24 cellular contexts compared by ENCODE assay signal in the genomic region with DNA sequence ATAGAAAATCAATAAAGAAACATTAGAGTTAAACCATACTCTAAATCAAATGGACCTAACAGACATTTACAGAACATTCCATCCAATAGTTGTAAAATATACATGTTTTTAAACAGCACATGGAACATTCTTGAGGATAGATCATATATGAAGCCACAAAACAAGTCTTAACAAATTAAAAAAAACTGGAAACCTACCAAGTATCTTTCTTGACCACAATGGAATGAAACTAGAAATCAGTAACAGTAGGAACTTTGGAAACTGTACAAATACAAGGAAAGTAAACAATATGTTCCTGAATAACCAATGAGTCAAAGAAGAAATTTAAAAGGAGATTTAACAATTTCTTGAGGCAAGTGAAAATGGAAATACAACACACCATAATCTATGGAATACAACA.
A peak's percentile ranks its signal among the peaks of the same experiment; 100 is the strongest.
DNase-seq lines count a peak whose midpoint lies in the region; ATAC-seq, FAIRE-seq and TF ChIP-seq lines count a peak whose summit lies in the region.
"Had no signal": no experiment of that assay in that cellular context is flagged by ENCODE, and none has a peak within 500 bp of the region (broad histone marks: within the 10 kb centered on the region; RNA-seq: fewer than 3 reads in every experiment).

No MANE protein-coding gene starts in this region.

- H3K4me1 ChIP-seq in RWPE2 (ENCODE audit: insufficient read depth, poor library complexity, severe bottlenecking) (no peaks in the 10 kb centered on the region), foreskin keratinocyte (peaks cover 5% of the 10 kb centered on the region)
- H3K4me1 ChIP-seq: BE2C had no signal

- peaks cover 6% of the 10 kb centered on the region for H3K9me3 ChIP-seq in RWPE2 (ENCODE audit: severe bottlenecking)
- H3K9me3 ChIP-seq: BE2C had no signal

- H3K36me3 ChIP-seq in RWPE2 (ENCODE audit: low read depth) = no peaks in the 10 kb centered on the region
- H3K36me3 ChIP-seq in bronchial epithelial cell (ENCODE audit: control insufficient read depth, insufficient read depth, low read length) = no peaks in the 10 kb centered on the region
- H3K36me3 ChIP-seq: BE2C had no signal

- DNase-seq in RWPE2 (ENCODE audit: low spot score) (no peak), bronchial epithelial cell (ENCODE audit: low read depth) (peak; percentile 98), foreskin keratinocyte (peak; percentile 67 to 77), renal cortical epithelial cell (ENCODE audit: low read depth) (peak; percentile 8), G401 (ENCODE audit: low spot score) (no peak), substantia nigra (lab: John Stamatoyannopoulos, UW) (no peak), NCI-H510A (lab: John Stamatoyannopoulos, UW) (no peak)
- DNase-seq: BE2C; C1 segment of cervical spinal cord; CD4-positive, CD25-positive, alpha-beta regulatory T cell; CD8-positive, alpha-beta memory T cell; COR-L47; DMS 273 treated with DMSO at 0.1 percent for 48 hours; DMS53; DND-41; EL; GOT3; H7; HFFc6 had no signal

- in situ Hi-C loops in G401 (cut with HindIII; ENCODE audit: low sequenced_read_pairs) = no loop called here

- H3K27me3 ChIP-seq in RWPE2 (ENCODE audit: insufficient read depth, poor library complexity, severe bottlenecking) (peaks cover 6% of the 10 kb centered on the region), bronchial epithelial cell (ENCODE audit: control insufficient read depth, insufficient read depth, low read length) (no peaks in the 10 kb centered on the region), foreskin keratinocyte (peaks cover 10% of the 10 kb centered on the region)

- H3K4me3 ChIP-seq in RWPE2 (ENCODE audit: severe bottlenecking) (no peak overlapping the region), bronchial epithelial cell (ENCODE audit: low read depth, low read length) (no peak overlapping the region)

- FAIRE-seq in bronchial epithelial cell (lab: Jason Lieb, UNC) = no peak
- FAIRE-seq: G401.6, GM12891, GM18507 had no signal

- H3K27ac ChIP-seq in RWPE2 (ENCODE audit: poor library complexity, severe bottlenecking) (no peak overlapping the region), foreskin keratinocyte (no peak overlapping the region), substantia nigra (ENCODE audit: low read depth, low read length, poor library complexity, severe bottlenecking) (no peak overlapping the region)

- TF ChIP-seq CTCF in RWPE2 (IDR thresholded peaks at IDR 0.05; ENCODE audit: poor library complexity, severe bottlenecking) (no peak), bronchial epithelial cell (IDR thresholded peaks at IDR 0.05; ENCODE audit: insufficient read depth, low read length, severe bottlenecking) (no peak), foreskin keratinocyte (conservative IDR thresholded peaks at IDR 0.05) (no peak)

- peak; percentile 33; the same call in 1 of the 3 replicates for ATAC-seq in RWPE2 (ENCODE audit: low read depth)
- peak; percentile 52 for ATAC-seq in foreskin keratinocyte
- no peak for ATAC-seq in HG03039 (IDR thresholded peaks at IDR 0.05; ENCODE audit: unreplicated experiment)
- ATAC-seq: HCT116 had no signal

Comparison
In these comparisons a context has a peak if more than half of its experiments do, and no peak if none do; other contexts are left out.
1. DNase-seq: peak in bronchial epithelial cell (single experiment), foreskin keratinocyte (2 of 2) and renal cortical epithelial cell (single experiment); none in RWPE2 (single experiment), G401 (single experiment), substantia nigra (0 of 49) and NCI-H510A (single experiment).